ENCODE assay signal across 1 cellular context in the genomic region with DNA sequence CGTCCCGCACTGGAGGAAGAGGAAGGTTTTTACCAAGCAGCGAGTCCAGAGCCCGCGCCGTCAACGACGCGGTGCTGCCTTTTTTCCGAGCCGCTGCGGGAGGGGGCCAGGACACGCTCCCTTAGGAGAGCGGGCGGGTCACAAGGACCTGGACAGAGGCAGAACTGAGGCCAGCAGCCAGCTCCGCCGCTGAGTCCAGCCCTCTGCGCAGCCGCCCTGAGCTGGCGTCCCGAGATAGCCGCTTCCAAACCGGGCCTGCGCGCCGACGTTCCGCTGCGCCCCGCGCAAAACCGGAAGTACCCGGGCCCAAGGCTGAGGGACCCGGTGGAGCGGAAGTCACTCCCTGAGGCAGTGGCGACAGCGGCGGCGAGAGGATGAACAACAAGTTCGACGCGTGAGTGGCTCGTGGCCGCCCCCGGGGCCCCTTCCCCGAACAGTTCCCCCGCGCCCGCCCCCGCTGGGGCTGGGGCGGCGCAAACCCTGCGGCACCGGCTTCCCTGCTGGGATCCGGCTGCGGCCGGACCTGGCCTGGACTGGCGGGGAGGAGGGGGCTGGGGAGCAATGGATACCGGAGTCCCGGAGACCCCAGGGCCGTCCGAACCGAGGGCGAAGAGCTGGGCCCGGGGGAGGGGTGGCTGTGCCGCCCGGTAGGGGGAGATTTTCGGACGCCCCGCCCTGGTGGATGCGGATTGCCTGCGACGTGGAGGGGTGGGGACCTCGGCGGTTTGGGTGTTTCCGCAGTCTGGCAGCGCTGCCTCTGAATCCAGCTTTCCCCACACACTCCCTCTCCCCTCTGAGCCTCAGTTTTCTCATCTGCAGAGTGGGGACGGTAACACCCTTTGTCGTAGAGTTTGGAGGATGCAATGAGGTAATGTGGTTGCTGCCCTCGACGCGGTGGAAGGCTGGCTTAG.
TF ChIP-seq lines count a peak whose summit lies in the region.

Gene EIF4E2, plus strand, starts transcription at position 339 of the 911 bp plus-strand sequence. Its CDS starts 36 bp downstream, at position 375.
Gene TIGD1, minus strand, starts transcription at position 207 of the 911 bp plus-strand sequence. CDS start 675 bp downstream, outside the sequence.

TF ChIP-seq in K562, 482 proteins besides CTCF, POLR2A, EP300 and RAD21 (continued from another document and continues in another):
- TF ChIP-seq, protein P1, sequence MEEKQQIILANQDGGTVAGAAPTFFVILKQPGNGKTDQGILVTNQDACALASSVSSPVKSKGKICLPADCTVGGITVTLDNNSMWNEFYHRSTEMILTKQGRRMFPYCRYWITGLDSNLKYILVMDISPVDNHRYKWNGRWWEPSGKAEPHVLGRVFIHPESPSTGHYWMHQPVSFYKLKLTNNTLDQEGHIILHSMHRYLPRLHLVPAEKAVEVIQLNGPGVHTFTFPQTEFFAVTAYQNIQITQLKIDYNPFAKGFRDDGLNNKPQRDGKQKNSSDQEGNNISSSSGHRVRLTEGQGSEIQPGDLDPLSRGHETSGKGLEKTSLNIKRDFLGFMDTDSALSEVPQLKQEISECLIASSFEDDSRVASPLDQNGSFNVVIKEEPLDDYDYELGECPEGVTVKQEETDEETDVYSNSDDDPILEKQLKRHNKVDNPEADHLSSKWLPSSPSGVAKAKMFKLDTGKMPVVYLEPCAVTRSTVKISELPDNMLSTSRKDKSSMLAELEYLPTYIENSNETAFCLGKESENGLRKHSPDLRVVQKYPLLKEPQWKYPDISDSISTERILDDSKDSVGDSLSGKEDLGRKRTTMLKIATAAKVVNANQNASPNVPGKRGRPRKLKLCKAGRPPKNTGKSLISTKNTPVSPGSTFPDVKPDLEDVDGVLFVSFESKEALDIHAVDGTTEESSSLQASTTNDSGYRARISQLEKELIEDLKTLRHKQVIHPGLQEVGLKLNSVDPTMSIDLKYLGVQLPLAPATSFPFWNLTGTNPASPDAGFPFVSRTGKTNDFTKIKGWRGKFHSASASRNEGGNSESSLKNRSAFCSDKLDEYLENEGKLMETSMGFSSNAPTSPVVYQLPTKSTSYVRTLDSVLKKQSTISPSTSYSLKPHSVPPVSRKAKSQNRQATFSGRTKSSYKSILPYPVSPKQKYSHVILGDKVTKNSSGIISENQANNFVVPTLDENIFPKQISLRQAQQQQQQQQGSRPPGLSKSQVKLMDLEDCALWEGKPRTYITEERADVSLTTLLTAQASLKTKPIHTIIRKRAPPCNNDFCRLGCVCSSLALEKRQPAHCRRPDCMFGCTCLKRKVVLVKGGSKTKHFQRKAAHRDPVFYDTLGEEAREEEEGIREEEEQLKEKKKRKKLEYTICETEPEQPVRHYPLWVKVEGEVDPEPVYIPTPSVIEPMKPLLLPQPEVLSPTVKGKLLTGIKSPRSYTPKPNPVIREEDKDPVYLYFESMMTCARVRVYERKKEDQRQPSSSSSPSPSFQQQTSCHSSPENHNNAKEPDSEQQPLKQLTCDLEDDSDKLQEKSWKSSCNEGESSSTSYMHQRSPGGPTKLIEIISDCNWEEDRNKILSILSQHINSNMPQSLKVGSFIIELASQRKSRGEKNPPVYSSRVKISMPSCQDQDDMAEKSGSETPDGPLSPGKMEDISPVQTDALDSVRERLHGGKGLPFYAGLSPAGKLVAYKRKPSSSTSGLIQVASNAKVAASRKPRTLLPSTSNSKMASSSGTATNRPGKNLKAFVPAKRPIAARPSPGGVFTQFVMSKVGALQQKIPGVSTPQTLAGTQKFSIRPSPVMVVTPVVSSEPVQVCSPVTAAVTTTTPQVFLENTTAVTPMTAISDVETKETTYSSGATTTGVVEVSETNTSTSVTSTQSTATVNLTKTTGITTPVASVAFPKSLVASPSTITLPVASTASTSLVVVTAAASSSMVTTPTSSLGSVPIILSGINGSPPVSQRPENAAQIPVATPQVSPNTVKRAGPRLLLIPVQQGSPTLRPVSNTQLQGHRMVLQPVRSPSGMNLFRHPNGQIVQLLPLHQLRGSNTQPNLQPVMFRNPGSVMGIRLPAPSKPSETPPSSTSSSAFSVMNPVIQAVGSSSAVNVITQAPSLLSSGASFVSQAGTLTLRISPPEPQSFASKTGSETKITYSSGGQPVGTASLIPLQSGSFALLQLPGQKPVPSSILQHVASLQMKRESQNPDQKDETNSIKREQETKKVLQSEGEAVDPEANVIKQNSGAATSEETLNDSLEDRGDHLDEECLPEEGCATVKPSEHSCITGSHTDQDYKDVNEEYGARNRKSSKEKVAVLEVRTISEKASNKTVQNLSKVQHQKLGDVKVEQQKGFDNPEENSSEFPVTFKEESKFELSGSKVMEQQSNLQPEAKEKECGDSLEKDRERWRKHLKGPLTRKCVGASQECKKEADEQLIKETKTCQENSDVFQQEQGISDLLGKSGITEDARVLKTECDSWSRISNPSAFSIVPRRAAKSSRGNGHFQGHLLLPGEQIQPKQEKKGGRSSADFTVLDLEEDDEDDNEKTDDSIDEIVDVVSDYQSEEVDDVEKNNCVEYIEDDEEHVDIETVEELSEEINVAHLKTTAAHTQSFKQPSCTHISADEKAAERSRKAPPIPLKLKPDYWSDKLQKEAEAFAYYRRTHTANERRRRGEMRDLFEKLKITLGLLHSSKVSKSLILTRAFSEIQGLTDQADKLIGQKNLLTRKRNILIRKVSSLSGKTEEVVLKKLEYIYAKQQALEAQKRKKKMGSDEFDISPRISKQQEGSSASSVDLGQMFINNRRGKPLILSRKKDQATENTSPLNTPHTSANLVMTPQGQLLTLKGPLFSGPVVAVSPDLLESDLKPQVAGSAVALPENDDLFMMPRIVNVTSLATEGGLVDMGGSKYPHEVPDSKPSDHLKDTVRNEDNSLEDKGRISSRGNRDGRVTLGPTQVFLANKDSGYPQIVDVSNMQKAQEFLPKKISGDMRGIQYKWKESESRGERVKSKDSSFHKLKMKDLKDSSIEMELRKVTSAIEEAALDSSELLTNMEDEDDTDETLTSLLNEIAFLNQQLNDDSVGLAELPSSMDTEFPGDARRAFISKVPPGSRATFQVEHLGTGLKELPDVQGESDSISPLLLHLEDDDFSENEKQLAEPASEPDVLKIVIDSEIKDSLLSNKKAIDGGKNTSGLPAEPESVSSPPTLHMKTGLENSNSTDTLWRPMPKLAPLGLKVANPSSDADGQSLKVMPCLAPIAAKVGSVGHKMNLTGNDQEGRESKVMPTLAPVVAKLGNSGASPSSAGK (IDR thresholded peaks at IDR 0.05): peak; percentile 95
- TF ChIP-seq HMG20B (CRISPR knock-in tag; IDR thresholded peaks at IDR 0.05) (no peak), HNRNPLL (IDR thresholded peaks at IDR 0.05; ENCODE audit: low read depth, low read length, poor library complexity, severe bottlenecking) (peak; percentile 27), KDM5B (IDR thresholded peaks at IDR 0.05; ENCODE audit: insufficient replicate concordance, low read depth, low read length) (peak; percentile 89), CTBP1 (IDR thresholded peaks at IDR 0.05; ENCODE audit: borderline replicate concordance) (peak; percentile 53; the same call in 1 of the 2 replicates), MBD2 (IDR thresholded peaks at IDR 0.05; ENCODE audit: borderline replicate concordance, low read depth) (peak; percentile 55; the same call in 1 of the 2 replicates), TSC22D4 (tag; IDR thresholded peaks at IDR 0.05) (no peak), CBX1 (IDR thresholded peaks at IDR 0.05; ENCODE audit: low read depth) (peak; percentile 75), THRA (IDR thresholded peaks at IDR 0.05) (no peak), E2F3 (CRISPR knock-in tag; IDR thresholded peaks at IDR 0.05) (no peak), NR2C2 (CRISPR knock-in tag; IDR thresholded peaks at IDR 0.05) (peak; percentile 15; the same call in 1 of the 2 replicates), NR2C2 (tag; IDR thresholded peaks at IDR 0.05) (peak; percentile 82), POLR2B (IDR thresholded peaks at IDR 0.05; ENCODE audit: low read depth, partially characterized antibody) (peak; percentile 79), BRF1 (IDR thresholded peaks at IDR 0.05; ENCODE audit: borderline replicate concordance, extremely low read depth, insufficient read length) (no peak), ZFX (CRISPR knock-in tag; IDR thresholded peaks at IDR 0.05) (peak; percentile 83), CREM (IDR thresholded peaks at IDR 0.05; ENCODE audit: low read depth) (peak; percentile 84), CXXC5 (CRISPR knock-in tag; IDR thresholded peaks at IDR 0.05) (peak; percentile 89), CBX3 (IDR thresholded peaks at IDR 0.05; ENCODE audit: borderline replicate concordance in 1 of 2, low read length in 2 of 2) (peak in 1 of 2 experiments; percentile 82; a peak in 2 of 3 replicates)
- TF ChIP-seq, protein P2, sequence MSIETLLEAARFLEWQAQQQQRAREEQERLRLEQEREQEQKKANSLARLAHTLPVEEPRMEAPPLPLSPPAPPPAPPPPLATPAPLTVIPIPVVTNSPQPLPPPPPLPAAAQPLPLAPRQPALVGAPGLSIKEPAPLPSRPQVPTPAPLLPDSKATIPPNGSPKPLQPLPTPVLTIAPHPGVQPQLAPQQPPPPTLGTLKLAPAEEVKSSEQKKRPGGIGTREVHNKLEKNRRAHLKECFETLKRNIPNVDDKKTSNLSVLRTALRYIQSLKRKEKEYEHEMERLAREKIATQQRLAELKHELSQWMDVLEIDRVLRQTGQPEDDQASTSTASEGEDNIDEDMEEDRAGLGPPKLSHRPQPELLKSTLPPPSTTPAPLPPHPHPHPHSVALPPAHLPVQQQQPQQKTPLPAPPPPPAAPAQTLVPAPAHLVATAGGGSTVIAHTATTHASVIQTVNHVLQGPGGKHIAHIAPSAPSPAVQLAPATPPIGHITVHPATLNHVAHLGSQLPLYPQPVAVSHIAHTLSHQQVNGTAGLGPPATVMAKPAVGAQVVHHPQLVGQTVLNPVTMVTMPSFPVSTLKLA (conservative IDR thresholded peaks at IDR 0.05): peak; percentile 73 to 88
- TF ChIP-seq, protein P3, sequence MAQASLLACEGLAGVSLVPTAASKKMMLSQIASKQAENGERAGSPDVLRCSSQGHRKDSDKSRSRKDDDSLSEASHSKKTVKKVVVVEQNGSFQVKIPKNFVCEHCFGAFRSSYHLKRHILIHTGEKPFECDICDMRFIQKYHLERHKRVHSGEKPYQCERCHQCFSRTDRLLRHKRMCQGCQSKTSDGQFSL (CRISPR knock-in tag; IDR thresholded peaks at IDR 0.05): peak; percentile 67; the same call in 1 of the 2 replicates
- TF ChIP-seq, protein P3 (tag; IDR thresholded peaks at IDR 0.05): no peak
- TF ChIP-seq, protein P4, sequence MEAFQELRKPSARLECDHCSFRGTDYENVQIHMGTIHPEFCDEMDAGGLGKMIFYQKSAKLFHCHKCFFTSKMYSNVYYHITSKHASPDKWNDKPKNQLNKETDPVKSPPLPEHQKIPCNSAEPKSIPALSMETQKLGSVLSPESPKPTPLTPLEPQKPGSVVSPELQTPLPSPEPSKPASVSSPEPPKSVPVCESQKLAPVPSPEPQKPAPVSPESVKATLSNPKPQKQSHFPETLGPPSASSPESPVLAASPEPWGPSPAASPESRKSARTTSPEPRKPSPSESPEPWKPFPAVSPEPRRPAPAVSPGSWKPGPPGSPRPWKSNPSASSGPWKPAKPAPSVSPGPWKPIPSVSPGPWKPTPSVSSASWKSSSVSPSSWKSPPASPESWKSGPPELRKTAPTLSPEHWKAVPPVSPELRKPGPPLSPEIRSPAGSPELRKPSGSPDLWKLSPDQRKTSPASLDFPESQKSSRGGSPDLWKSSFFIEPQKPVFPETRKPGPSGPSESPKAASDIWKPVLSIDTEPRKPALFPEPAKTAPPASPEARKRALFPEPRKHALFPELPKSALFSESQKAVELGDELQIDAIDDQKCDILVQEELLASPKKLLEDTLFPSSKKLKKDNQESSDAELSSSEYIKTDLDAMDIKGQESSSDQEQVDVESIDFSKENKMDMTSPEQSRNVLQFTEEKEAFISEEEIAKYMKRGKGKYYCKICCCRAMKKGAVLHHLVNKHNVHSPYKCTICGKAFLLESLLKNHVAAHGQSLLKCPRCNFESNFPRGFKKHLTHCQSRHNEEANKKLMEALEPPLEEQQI (IDR thresholded peaks at IDR 0.05): no peak
- TF ChIP-seq, protein P5, sequence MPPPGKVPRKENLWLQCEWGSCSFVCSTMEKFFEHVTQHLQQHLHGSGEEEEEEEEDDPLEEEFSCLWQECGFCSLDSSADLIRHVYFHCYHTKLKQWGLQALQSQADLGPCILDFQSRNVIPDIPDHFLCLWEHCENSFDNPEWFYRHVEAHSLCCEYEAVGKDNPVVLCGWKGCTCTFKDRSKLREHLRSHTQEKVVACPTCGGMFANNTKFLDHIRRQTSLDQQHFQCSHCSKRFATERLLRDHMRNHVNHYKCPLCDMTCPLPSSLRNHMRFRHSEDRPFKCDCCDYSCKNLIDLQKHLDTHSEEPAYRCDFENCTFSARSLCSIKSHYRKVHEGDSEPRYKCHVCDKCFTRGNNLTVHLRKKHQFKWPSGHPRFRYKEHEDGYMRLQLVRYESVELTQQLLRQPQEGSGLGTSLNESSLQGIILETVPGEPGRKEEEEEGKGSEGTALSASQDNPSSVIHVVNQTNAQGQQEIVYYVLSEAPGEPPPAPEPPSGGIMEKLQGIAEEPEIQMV (tag; conservative IDR thresholded peaks at IDR 0.05; ENCODE audit: low read depth): no peak
- TF ChIP-seq, protein P6, sequence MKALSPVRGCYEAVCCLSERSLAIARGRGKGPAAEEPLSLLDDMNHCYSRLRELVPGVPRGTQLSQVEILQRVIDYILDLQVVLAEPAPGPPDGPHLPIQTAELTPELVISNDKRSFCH (CRISPR knock-in tag; IDR thresholded peaks at IDR 0.05): no peak
- TF ChIP-seq, protein P6 (tag; IDR thresholded peaks at IDR 0.05): peak; percentile 41; the same call in 1 of the 2 replicates
